ENCODE assay signal across 18 cellular contexts in the genomic region with DNA sequence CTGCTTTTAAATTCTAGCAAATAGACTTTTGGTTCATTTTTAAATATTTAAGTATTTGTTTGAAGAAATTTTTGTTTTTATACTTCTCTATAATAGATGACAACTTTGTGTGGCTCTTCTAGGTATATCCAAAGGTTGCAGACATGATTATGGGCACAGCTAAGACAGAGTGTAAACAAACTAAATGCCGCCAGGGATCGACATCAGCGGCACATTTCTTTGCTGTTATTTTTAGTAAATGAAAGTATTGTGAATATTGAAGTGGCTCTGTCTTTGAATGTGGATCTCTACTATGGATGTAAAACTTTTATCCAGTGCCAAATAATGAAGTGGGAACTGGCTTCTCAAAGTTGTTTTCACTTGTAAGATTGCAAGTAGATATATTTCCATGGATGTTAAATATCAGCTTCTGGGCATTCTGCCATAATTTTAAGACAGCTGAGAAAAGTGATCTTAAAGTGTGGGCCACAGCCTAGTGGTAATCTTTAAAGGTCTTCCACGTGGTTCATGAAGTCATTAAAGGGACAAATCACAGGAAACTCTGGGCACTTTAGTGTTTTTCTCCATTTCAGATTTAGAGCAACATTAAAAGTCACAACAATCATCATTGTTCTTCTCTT.
DNase-seq lines count a peak whose midpoint lies in the region; ATAC-seq and TF ChIP-seq lines count a peak whose summit lies in the region.
"Had no signal": no experiment of that assay in that cellular context is flagged by ENCODE, and none has a peak within 500 bp of the region (broad histone marks: within the 10 kb centered on the region; RNA-seq: fewer than 3 reads in every experiment).

No MANE protein-coding gene starts in this region.

- CTCF ChIA-PET in activated CD8-positive, alpha-beta T cell treated with anti-CD3 and anti-CD28 coated beads, Interleukin-2, amount 10 ng/mL, durations not matched to agents 7 days and 5 days (lab: Charles Lee), result no interaction called here

- no peaks in the 10 kb centered on the region for H3K36me3 ChIP-seq in uterus
- H3K36me3 ChIP-seq: ovary, WERI-Rb-1 had no signal

- DNase-seq in Right ventricle myocardium superior (no peak), cardiac septum (ENCODE audit: low spot score) (no peak), foreskin melanocyte (peak; percentile 54), uterus (no peak), head of caudate nucleus (no peak)
- DNase-seq in activated CD8-positive, alpha-beta T cell treated with anti-CD3 and anti-CD28 coated beads, Interleukin-2, amount 10 ng/mL, durations not matched to agents 7 days and 5 days, result no peak
- DNase-seq: activated naive CD4-positive, alpha-beta T cell treated with anti-CD3 and anti-CD28 coated beads, Interleukin-2, amount 50 U/mL, for 16 hours; NCI-H1694; NCI-H748 treated with DMSO at 0.1 percent for 48 hours; ovary; stimulated activated CD4-positive, alpha-beta T cell treated with anti-CD3 and anti-CD28 coated beads, Interleukin-1b, Interleukin-23, amount 100 ng/mL, for 48 hours; WERI-Rb-1 had no signal

- intact Hi-C loops in Right ventricle myocardium superior (cut with DNase I) (no loop called here), cardiac septum (cut with DNase I) (no loop called here), uterus (cut with DNase I; ENCODE audit: low total_unique reads) (no loop called here), head of caudate nucleus (cut with DNase I) (no loop called here)

- peaks cover 19% of the 10 kb centered on the region for H3K9me3 Mint-ChIP-seq in activated CD8-positive, alpha-beta T cell treated with anti-CD3 and anti-CD28 coated beads, Interleukin-2, amount 10 ng/mL, durations not matched to agents 7 days and 5 days (ENCODE audit: insufficient read depth)

- no peak overlapping the region for H3K4me3 Mint-ChIP-seq in activated CD8-positive, alpha-beta T cell treated with anti-CD3 and anti-CD28 coated beads, Interleukin-2, amount 10 ng/mL, durations not matched to agents 7 days and 5 days
- H3K4me3 Mint-ChIP-seq: type B pancreatic cell had no signal

- no peak overlapping the region for H3K4me3 ChIP-seq in uterus
- H3K4me3 ChIP-seq: ovary, SK-N-MC had no signal

- H3K27ac Mint-ChIP-seq in activated CD8-positive, alpha-beta T cell treated with anti-CD3 and anti-CD28 coated beads, Interleukin-2, amount 10 ng/mL, durations not matched to agents 7 days and 5 days, result no peak overlapping the region
- H3K27ac Mint-ChIP-seq: type B pancreatic cell had no signal

- H3K27me3 Mint-ChIP-seq in activated CD8-positive, alpha-beta T cell treated with anti-CD3 and anti-CD28 coated beads, Interleukin-2, amount 10 ng/mL, durations not matched to agents 7 days and 5 days (ENCODE audit: low read depth), result no peaks in the 10 kb centered on the region
- H3K27me3 Mint-ChIP-seq: central memory CD8-positive, alpha-beta T cell had no signal

- peaks cover 0 to 22% of the 10 kb centered on the region in 2 donors for H3K9me3 ChIP-seq in uterus
- H3K9me3 ChIP-seq: ovary had no signal

- H3K4me1 Mint-ChIP-seq in activated CD8-positive, alpha-beta T cell treated with anti-CD3 and anti-CD28 coated beads, Interleukin-2, amount 10 ng/mL, durations not matched to agents 7 days and 5 days (ENCODE audit: low read depth), result peaks cover 14% of the 10 kb centered on the region
- H3K4me1 Mint-ChIP-seq: central memory CD8-positive, alpha-beta T cell had no signal

- no peak for TF ChIP-seq CTCF in VCaP (conservative IDR thresholded peaks at IDR 0.05)
- no peak for TF ChIP-seq CTCF in uterus (IDR thresholded peaks at IDR 0.05)

- ATAC-seq in Right ventricle myocardium superior (ENCODE audit: poor library complexity), result peak; percentile 77
- ATAC-seq in activated CD8-positive, alpha-beta T cell treated with anti-CD3 and anti-CD28 coated beads, Interleukin-2, amount 10 ng/mL, durations not matched to agents 7 days and 5 days, result no peak
- no peak for ATAC-seq in HG02970 (IDR thresholded peaks at IDR 0.05; ENCODE audit: low FRiP score, unreplicated experiment)

- TF ChIP-seq POLR2A in uterus (IDR thresholded peaks at IDR 0.05), result no peak

- no peaks in the 10 kb centered on the region for H3K4me1 ChIP-seq in uterus

- no peaks in the 10 kb centered on the region for H3K36me3 Mint-ChIP-seq in activated CD8-positive, alpha-beta T cell treated with anti-CD3 and anti-CD28 coated beads, Interleukin-2, amount 10 ng/mL, durations not matched to agents 7 days and 5 days (ENCODE audit: low read depth)
- H3K36me3 Mint-ChIP-seq: type B pancreatic cell had no signal

- POLR2A ChIA-PET in activated CD8-positive, alpha-beta T cell treated with anti-CD3 and anti-CD28 coated beads, Interleukin-2, amount 10 ng/mL, durations not matched to agents 7 days and 5 days (lab: Charles Lee), result no interaction called here

- H3K27ac ChIP-seq in VCaP (peak overlapping the region; percentile 24), uterus (peak overlapping the region; percentile 44 to 45)
- H3K27ac ChIP-seq: KMS-11, ovary, SK-N-MC, WERI-Rb-1 had no signal

- H3K27me3 ChIP-seq in uterus, result no peaks in the 10 kb centered on the region
- H3K27me3 ChIP-seq: ovary had no signal
